12 cellular contexts compared by ENCODE assay signal in the genomic region with DNA sequence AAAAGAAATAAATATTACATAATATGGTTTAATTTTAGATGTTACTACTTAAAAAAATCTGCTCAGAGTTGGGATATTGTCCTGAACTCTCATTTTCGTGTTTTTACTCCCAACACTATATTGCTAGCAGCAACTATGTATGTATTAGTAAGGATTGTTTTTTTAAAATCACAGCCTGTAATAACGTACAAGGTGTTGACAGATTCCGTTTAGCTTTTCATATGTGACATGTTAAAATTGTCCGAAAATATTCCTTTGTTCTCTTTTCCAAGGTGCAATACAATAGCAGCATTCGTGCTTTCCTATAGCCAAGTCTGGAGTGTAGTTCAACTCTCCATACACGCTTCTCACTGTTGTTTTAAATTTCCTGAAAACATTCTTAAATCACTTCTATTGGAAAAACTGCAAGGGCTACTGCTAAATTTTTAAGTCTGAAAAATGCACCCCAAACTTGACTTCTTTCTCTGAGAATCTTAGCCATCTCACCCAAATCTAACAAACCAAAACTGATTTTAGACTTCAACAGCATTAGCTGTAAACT. TPM values are rescaled to one million over a fixed set of nuclear protein-coding genes. Genes with fewer than 3 reads are reported as not detected.
DNase-seq lines count a peak whose midpoint lies in the region; ATAC-seq, FAIRE-seq and TF ChIP-seq lines count a peak whose summit lies in the region.
"Had no signal": no experiment of that assay in that cellular context is flagged by ENCODE, and none has a peak within 500 bp of the region (broad histone marks: within the 10 kb centered on the region; RNA-seq: fewer than 3 reads in every experiment).

No MANE protein-coding gene starts in this region.

- no peak overlapping the region for H2AFZ ChIP-seq in MM.1S (ENCODE audit: low read length)
- H2AFZ ChIP-seq in GM12878 (ENCODE audit: control insufficient read depth, low read depth, low read length): peak overlapping the region; percentile 13

- H3K79me2 ChIP-seq in DOHH2 (ENCODE audit: control insufficient read depth, low read length) (no peaks in the 10 kb centered on the region), MM.1S (ENCODE audit: low read length) (no peaks in the 10 kb centered on the region), GM12878 (ENCODE audit: control insufficient read depth, insufficient read depth, low read length) (no peaks in the 10 kb centered on the region)

- BruUV-seq in GM12878 (replicated peaks; lab: Mats Ljungman, UMichigan): no TSS peak

- H3K4me3 Mint-ChIP-seq in nephron progenitor cell: peak overlapping the region; percentile 79

- DNase-seq in MM.1S (no peak), GM12878 (ENCODE audit: low read depth, low spot score) (no peak), nephron progenitor cell (no peak), RCC 7860 (ENCODE audit: low spot score) (no peak), HPDE6-E6E7 (ENCODE audit: extremely low spot score) (no peak), A172 (ENCODE audit: low spot score) (no peak)
- DNase-seq: head of caudate nucleus; NCI-H2227 treated with DMSO at 0.1 percent for 48 hours; SIG-M5; stimulated activated CD4-positive, alpha-beta T cell treated with anti-CD3 and anti-CD28 coated beads, Interleukin-2, amount 100 ng/mL, for 24 hours; testis had no signal

- H3K9me3 Mint-ChIP-seq in nephron progenitor cell: no peaks in the 10 kb centered on the region

- SMC1A ChIA-PET in GM12878 (lab: Charles Lee; ENCODE audit: uncharacterized antibody, unreplicated experiment): interaction anchor here (0.8 to 4.4 kb wide), 4 partner anchors 15 to 38 kb away, joined by 3 to 27 read pairs (median 14); a partner anchor contains a TSS

- WGBS in GM12878 (ENCODE audit: insufficient coverage, insufficient replicate concordance, low lambda C conversion rate, missing lambda C conversion rate): 98% methylated on average over 6 of the region's 6 CpGs

- peaks cover 80% of the 10 kb centered on the region for H3K4me1 Mint-ChIP-seq in nephron progenitor cell

- TF ChIP-seq CTCF in DOHH2 (IDR thresholded peaks at IDR 0.05; ENCODE audit: low read depth, low read length, poor library complexity, severe bottlenecking): no peak
- TF ChIP-seq CTCF in MM.1S (IDR thresholded peaks at IDR 0.05; ENCODE audit: low read length): no peak
- no peak for TF ChIP-seq CTCF in GM12878 (IDR thresholded peaks at IDR 0.05 in 2 of 3, conservative IDR thresholded peaks at IDR 0.05 in 1 of 3; ENCODE audit: control insufficient read depth in 2 of 3, extremely low read depth in 1 of 3, insufficient read depth in 1 of 3, low read depth in 3 of 3, low read length in 3 of 3)
- TF ChIP-seq CTCF in nephron progenitor cell (IDR thresholded peaks at IDR 0.05): no peak

- peak overlapping the region; percentile 67 for H3K4me2 ChIP-seq in DOHH2 (ENCODE audit: low read length)
- no peak overlapping the region for H3K4me2 ChIP-seq in MM.1S (ENCODE audit: low read depth, low read length)
- H3K4me2 ChIP-seq in GM12878 (ENCODE audit: control insufficient read depth, insufficient read depth): peak overlapping the region; percentile 84

- no peak for TF ChIP-seq EP300 in GM12878 (IDR thresholded peaks at IDR 0.05; ENCODE audit: borderline replicate concordance in 1 of 2, control insufficient read depth in 1 of 2, low read depth in 2 of 2, low read length in 2 of 2)

- RAD21 ChIA-PET in GM12878 (lab: Charles Lee; ENCODE audit: unreplicated experiment): interaction anchor here (1.1 kb wide), 2 partner anchors 16 to 1102 kb away, joined by 3 to 4 read pairs; a partner anchor contains a TSS

- H3K27ac Mint-ChIP-seq in nephron progenitor cell: peak overlapping the region; percentile 98

- no peaks in the 10 kb centered on the region for H3K9me3 ChIP-seq in DOHH2 (ENCODE audit: control insufficient read depth, insufficient read depth, low read length)
- no peaks in the 10 kb centered on the region for H3K9me3 ChIP-seq in MM.1S (replicated peaks; ENCODE audit: insufficient read depth, low read length)
- H3K9me3 ChIP-seq in GM12878 (replicated peaks; ENCODE audit: control insufficient read depth, insufficient read depth, low read length): no peaks in the 10 kb centered on the region
- H3K9me3 ChIP-seq: testis had no signal

- H3K4me1 ChIP-seq in DOHH2 (ENCODE audit: control insufficient read depth, low read length) (peaks cover 83% of the 10 kb centered on the region), MM.1S (ENCODE audit: low read length) (peaks cover 31% of the 10 kb centered on the region), GM12878 (ENCODE audit: control insufficient read depth, insufficient read depth, low read length) (peaks cover 9% of the 10 kb centered on the region)

- H3K9ac ChIP-seq in MM.1S (ENCODE audit: low read length): no peak overlapping the region
- 0 out of 2 replicates have a peak overlapping the region, but pooled peaks have one; percentile 73 for H3K9ac ChIP-seq in GM12878 (ENCODE audit: control insufficient read depth, insufficient read depth, low read length)

- CTCF ChIA-PET in GM12878 (lab: Yijun Ruan, JAX): interaction anchor here (0.6 to 12.3 kb wide), 5 partner anchors 15 to 310 kb away, joined by 3 to 117 read pairs (median 4); a partner anchor contains a TSS

- H3F3A ChIP-seq in DOHH2 (ENCODE audit: control insufficient read depth, insufficient read depth) (peaks cover 63% of the 10 kb centered on the region), MM.1S (ENCODE audit: insufficient read depth, low read length) (peaks cover 55% of the 10 kb centered on the region)

- no peaks in the 10 kb centered on the region for H3K36me3 Mint-ChIP-seq in nephron progenitor cell (ENCODE audit: low read depth)

- peaks cover 18% of the 10 kb centered on the region for H3K36me3 ChIP-seq in DOHH2 (ENCODE audit: control insufficient read depth, low read length)
- H3K36me3 ChIP-seq in MM.1S (replicated peaks; ENCODE audit: insufficient read depth, low read length): no peaks in the 10 kb centered on the region
- H3K36me3 ChIP-seq in GM12878 (ENCODE audit: control insufficient read depth in 2 of 2, insufficient read depth in 2 of 2, low read length in 1 of 2): no peaks in the 10 kb centered on the region

- ATAC-seq in GM12878: no peak

- H3K27me3 Mint-ChIP-seq in nephron progenitor cell (ENCODE audit: low read depth, poor library complexity): no peaks in the 10 kb centered on the region

- no peak for TF ChIP-seq POLR2A in GM12878 (IDR thresholded peaks at IDR 0.05; ENCODE audit: low read depth, low read length)

- intact Hi-C loops in GM12878 (cut with micrococcal nuclease; ENCODE audit: unreplicated experiment): loop anchor here (10.0 kb wide), 1 partner anchor 1093 kb away; a partner anchor contains a TSS

- peak overlapping the region; percentile 98 for H3K27ac ChIP-seq in DOHH2 (ENCODE audit: low read depth, low read length)
- peak overlapping the region; percentile 98; the same call in 1 of the 2 replicates for H3K27ac ChIP-seq in MM.1S (ENCODE audit: low read length)
- peak overlapping the region; percentile 95 for H3K27ac ChIP-seq in GM12878 (ENCODE audit: control insufficient read depth, insufficient read depth)

- in situ Hi-C loops in GM12878 (cut with MboI): no loop called here

- H4K20me1 ChIP-seq in DOHH2 (ENCODE audit: control insufficient read depth, insufficient read depth, low read depth, low read length): no peaks in the 10 kb centered on the region
- no peaks in the 10 kb centered on the region for H4K20me1 ChIP-seq in MM.1S (ENCODE audit: insufficient read depth, low read length)
- H4K20me1 ChIP-seq in GM12878 (ENCODE audit: control insufficient read depth, insufficient read depth): no peaks in the 10 kb centered on the region

- TF ChIP-seq RAD21 in GM12878 (IDR thresholded peaks at IDR 0.05; ENCODE audit: insufficient read depth, low read depth, low read length): no peak

- no peaks in the 10 kb centered on the region for H3K27me3 ChIP-seq in DOHH2 (ENCODE audit: control insufficient read depth, low read length)
- no peaks in the 10 kb centered on the region for H3K27me3 ChIP-seq in MM.1S (replicated peaks; ENCODE audit: insufficient read depth, low read length)
- H3K27me3 ChIP-seq in GM12878 (replicated peaks in 1 of 2; ENCODE audit: control insufficient read depth in 2 of 2, insufficient read depth in 2 of 2, low read length in 1 of 2): no peaks in the 10 kb centered on the region
- H3K27me3 ChIP-seq: testis had no signal

- peak overlapping the region; percentile 73; the same call in 1 of the 2 replicates for H3K4me3 ChIP-seq in DOHH2 (ENCODE audit: low read length)
- no peak overlapping the region for H3K4me3 ChIP-seq in MM.1S (ENCODE audit: low read length)
- H3K4me3 ChIP-seq in GM12878: no peak overlapping the region

- FAIRE-seq in GM12878 (lab: Jason Lieb, UNC) (no peak), RCC 7860 (lab: Jason Lieb, UNC) (no peak)

- H3K9me2 ChIP-seq in DOHH2 (replicated peaks; ENCODE audit: control insufficient read depth, low read length): no peaks in the 10 kb centered on the region
- no peaks in the 10 kb centered on the region for H3K9me2 ChIP-seq in MM.1S (replicated peaks; ENCODE audit: insufficient read depth, low read length)

- POLR2A ChIA-PET in GM12878 (lab: Charles Lee): interaction anchor here (0.8 to 9.8 kb wide), 4 partner anchors 15 to 170 kb away, joined by 3 to 128 read pairs (median 6); a partner anchor contains a TSS

TF ChIP-seq in GM12878, 131 proteins besides CTCF, POLR2A, EP300 and RAD21 (continues in another document):
- no peak for TF ChIP-seq SMAD1 (IDR thresholded peaks at IDR 0.05; ENCODE audit: low read depth, partially characterized antibody)
- TF ChIP-seq SUPT20H (IDR thresholded peaks at IDR 0.05; ENCODE audit: borderline replicate concordance, control insufficient read depth, low read depth, low read length): no peak
- TF ChIP-seq ETV6 (conservative IDR thresholded peaks at IDR 0.05 in 1 of 2, IDR thresholded peaks at IDR 0.05 in 1 of 2; ENCODE audit: borderline replicate concordance in 1 of 2, low read depth in 1 of 2): no peak
- TF ChIP-seq IKZF1 (conservative IDR thresholded peaks at IDR 0.05): no peak

RNA-seq across cellular contexts. Expression of a gene that starts 58.9 kb away (rescaled TPM):
- total RNA-seq in GM12878 (2013; cell fraction: nucleolus; rRNA removed): 4.1 and 4.5 TPM in 2 replicates
- total RNA-seq in GM12878 (2014; rRNA removed) (1.5 and 2.1 TPM in 2 replicates), GM12878 (2014; rRNA removed; fragmentation: Illumina TruSeq; extraction: Trizol) (1.9 and 2.3 TPM in 2 replicates), GM12878 (2021) (2.3 and 3.2 TPM in 2 replicates)
- polyA plus RNA-seq in GM12878 (2011; ENCODE audit: low read depth): 1.1 TPM
- polyA plus RNA-seq in GM12878 (2011; rRNA removed) (5.9 TPM in 2 replicates), GM12878 (2014; fragmentation: Illumina TruSeq; extraction: Trizol) (2.2 and 5.1 TPM in 2 replicates), GM12878 (2014; fragmentation: Nextera tagmentation; extraction: Ambion mirVana) (1 to 10 TPM in 1 of 2 experiments, under 1 TPM in 1; 0.52 to 1.2 TPM), GM12878 (2014; rRNA removed) (2.2 and 3.0 TPM in 2 replicates), GM12878 (2016; fragmentation: Nextera tagmentation; extraction: Ambion mirVana) (1 to 10 TPM; 1.3 to 1.5 TPM)
- 4.6 and 4.8 TPM in 2 replicates for polyA plus RNA-seq in GM12878 (2011; cell fraction: cytosol; rRNA removed)
- 5.6 and 6.5 TPM in 2 replicates for polyA plus RNA-seq in GM12878 (2011; cell fraction: nucleus; rRNA removed)
- 0.95 and 2.1 TPM in 2 replicates for polyA plus RNA-seq in GM12878 (2012)
- polyA minus RNA-seq in GM12878 (2011; rRNA and poly(A)+ RNA removed): 6.9 and 8.1 TPM in 2 replicates
- polyA minus RNA-seq in GM12878 (2011; cell fraction: cytosol; rRNA and poly(A)+ RNA removed): 1.1 and 1.9 TPM in 2 replicates
- 2.1 and 2.3 TPM in 2 replicates for polyA minus RNA-seq in GM12878 (2011; cell fraction: nucleus; rRNA and poly(A)+ RNA removed)
- 15.6 and 17.0 TPM in 2 replicates for total RNA-seq in A172 (2014; rRNA removed; shearing (Covaris generic))
